ENCODE assay signal across 1 cellular context in the genomic region with DNA sequence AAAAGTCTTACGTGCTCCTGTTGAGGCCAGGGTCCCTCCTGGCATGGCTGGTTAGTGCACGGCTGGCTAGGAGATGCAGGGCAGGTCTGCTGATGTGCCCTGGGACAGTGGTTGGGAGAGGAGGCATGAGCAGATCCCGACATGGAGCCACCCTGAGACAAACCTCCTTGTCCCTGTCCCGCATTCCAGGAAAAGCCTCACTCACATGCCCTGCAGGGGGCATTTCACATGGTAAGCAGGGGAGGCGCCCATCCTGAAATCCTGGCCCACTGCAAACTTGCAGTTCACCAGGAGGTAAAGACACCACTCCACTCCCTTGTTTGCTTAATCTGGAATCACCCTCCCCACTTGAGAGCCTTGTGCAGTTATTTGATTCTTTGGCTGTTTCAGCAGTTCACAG.
TF ChIP-seq lines count a peak whose summit lies in the region.

No MANE protein-coding gene starts in this region.

TF ChIP-seq in HEK293, 187 proteins besides CTCF, POLR2A, EP300 and RAD21 (continued from another document):
- TF ChIP-seq, protein P1, sequence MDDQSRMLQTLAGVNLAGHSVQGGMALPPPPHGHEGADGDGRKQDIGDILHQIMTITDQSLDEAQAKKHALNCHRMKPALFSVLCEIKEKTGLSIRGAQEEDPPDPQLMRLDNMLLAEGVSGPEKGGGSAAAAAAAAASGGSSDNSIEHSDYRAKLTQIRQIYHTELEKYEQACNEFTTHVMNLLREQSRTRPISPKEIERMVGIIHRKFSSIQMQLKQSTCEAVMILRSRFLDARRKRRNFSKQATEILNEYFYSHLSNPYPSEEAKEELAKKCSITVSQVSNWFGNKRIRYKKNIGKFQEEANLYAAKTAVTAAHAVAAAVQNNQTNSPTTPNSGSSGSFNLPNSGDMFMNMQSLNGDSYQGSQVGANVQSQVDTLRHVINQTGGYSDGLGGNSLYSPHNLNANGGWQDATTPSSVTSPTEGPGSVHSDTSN (CRISPR knock-in tag; IDR thresholded peaks at IDR 0.05), result no peak
- no peak for TF ChIP-seq SALL2 (tag by site-specific recombination; IDR thresholded peaks at IDR 0.05; ENCODE audit: borderline replicate concordance)
- TF ChIP-seq PRDM4 (tag by site-specific recombination; IDR thresholded peaks at IDR 0.05), result 0 out of 2 replicates have a peak, but pooled peaks have one; percentile 19
- TF ChIP-seq ZIC2 (tag by site-specific recombination; IDR thresholded peaks at IDR 0.05), result peak; percentile 34; the same call in 1 of the 2 replicates
- no peak for TF ChIP-seq ZNF530 (tag by site-specific recombination; IDR thresholded peaks at IDR 0.05; ENCODE audit: low read depth)
- TF ChIP-seq ZNF449 (tag by site-specific recombination; IDR thresholded peaks at IDR 0.05), result no peak
- 0 out of 2 replicates have a peak, but pooled peaks have one; percentile 22 for TF ChIP-seq BCL6B (tag by site-specific recombination; IDR thresholded peaks at IDR 0.05)
- no peak for TF ChIP-seq ZNF433 (tag by site-specific recombination; IDR thresholded peaks at IDR 0.05; ENCODE audit: low read depth)
- no peak for TF ChIP-seq ZNF132 (tag by site-specific recombination; IDR thresholded peaks at IDR 0.05; ENCODE audit: borderline replicate concordance)
- TF ChIP-seq GLIS1 (tag by site-specific recombination; IDR thresholded peaks at IDR 0.05), result peak; percentile 95
